ENCODE assay signal across 7 cellular contexts in genomic region chr2:29664578-29664977, GRCh38.
"Had no signal": no experiment of that assay in that cellular context is flagged by ENCODE, and none has a peak within 500 bp of the region (broad histone marks: within the 10 kb centered on the region; RNA-seq: fewer than 3 reads in every experiment).

No MANE protein-coding gene starts in this region.

- FAIRE-seq: HepG2, HTR-8/SVneo, K562 had no signal

- H3K4me3 ChIP-seq: K562 had no signal

- DNase-seq: IMR-90, KBM-7, KG1 had no signal

- ATAC-seq: HepG2, K562 had no signal

- H3K27ac ChIP-seq: HL-60 had no signal
